8 cellular contexts compared by ENCODE assay signal in the genomic region with DNA sequence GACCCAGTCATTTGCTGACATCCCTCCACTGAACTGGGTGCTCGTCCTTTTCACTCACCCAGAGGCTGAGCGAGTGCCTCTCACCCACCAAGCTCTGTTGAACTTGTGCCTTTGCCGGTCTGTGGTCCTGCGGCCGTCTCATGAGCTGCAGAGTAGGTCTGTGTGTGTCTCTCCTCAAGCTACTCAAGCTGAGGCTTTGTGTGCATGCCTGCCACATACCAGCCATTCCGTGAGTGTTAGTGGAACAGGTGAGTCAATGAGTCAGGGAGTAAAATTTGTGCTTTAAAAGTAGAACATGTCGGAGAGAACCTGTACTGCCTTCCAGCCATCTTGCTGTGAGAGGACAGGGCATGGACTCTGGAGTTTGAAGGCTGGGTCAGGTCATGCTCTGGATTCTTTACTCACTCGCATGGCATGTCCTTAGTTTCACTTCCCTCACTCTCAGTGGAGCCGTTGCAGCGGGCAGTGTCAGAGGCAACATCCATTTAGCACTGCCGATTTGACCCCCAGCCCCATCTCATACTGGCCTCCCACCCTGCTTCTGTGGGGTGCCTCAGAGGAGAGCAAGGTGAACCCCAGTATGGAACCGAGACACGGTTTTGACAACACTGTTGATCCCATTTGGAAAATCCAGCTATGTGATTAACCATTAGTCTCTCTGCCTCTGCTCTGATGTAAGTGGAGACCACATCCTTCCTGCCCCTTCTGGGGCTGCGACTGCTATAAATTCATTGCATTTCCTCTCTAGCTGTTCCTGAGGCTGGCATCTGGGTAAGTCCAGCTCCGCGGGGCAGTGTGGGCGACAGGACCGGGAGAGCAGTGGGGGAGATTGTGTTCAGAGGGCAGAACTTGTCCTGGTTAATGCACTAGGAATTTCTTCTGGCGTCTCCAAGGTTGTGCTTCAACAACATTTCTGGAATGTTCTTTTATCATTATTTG. TPM values are rescaled to one million over a fixed set of nuclear protein-coding genes. Genes with fewer than 3 reads are reported as not detected.
DNase-seq lines count a peak whose midpoint lies in the region; ATAC-seq and TF ChIP-seq lines count a peak whose summit lies in the region.

A gene (plus strand): TSS at position 751 of the 939 bp plus-strand sequence. CDS start 2,628 bp downstream, outside the sequence.

- no peak for ATAC-seq in HG02885 (IDR thresholded peaks at IDR 0.05; ENCODE audit: poor library complexity, unreplicated experiment)

- H3K27me3 Mint-ChIP-seq in HFFc6 (ENCODE audit: insufficient read depth) = peaks cover 1% of the 10 kb centered on the region
- no peaks in the 10 kb centered on the region for H3K27me3 Mint-ChIP-seq in activated naive CD8-positive, alpha-beta T cell treated with anti-CD3 and anti-CD28 coated beads for 36 hours

- no peak for TF ChIP-seq POLR2A in tibial nerve (IDR thresholded peaks at IDR 0.05)

- H3K4me3 ChIP-seq in liver (ENCODE audit: low read depth in 1 of 3, low read length in 3 of 3) = peak within 1 kb of the TSS in 2 of 3 donors; percentile 1 to 49
- peak within 1 kb of the TSS in 2 of 4 donors; percentile 29 to 41 for H3K4me3 ChIP-seq in tibial nerve

- H3K36me3 Mint-ChIP-seq in HFFc6 (ENCODE audit: low read depth) = peaks cover 4% of the 10 kb centered on the region; the same call in 1 of the 2 replicates
- peaks cover 30% of the 10 kb centered on the region for H3K36me3 Mint-ChIP-seq in activated naive CD8-positive, alpha-beta T cell treated with anti-CD3 and anti-CD28 coated beads for 36 hours

- TF ChIP-seq CTCF in HFFc6 (IDR thresholded peaks at IDR 0.05) = no peak
- TF ChIP-seq CTCF in liver (IDR thresholded peaks at IDR 0.05; ENCODE audit: low read depth, low read length, missing input control) = no peak
- no peak for TF ChIP-seq CTCF in tibial nerve (IDR thresholded peaks at IDR 0.05)

- peak within 1 kb of the TSS; percentile 74 for H3K27ac Mint-ChIP-seq in HFFc6
- peak within 1 kb of the TSS; percentile 85 for H3K27ac Mint-ChIP-seq in activated naive CD8-positive, alpha-beta T cell treated with anti-CD3 and anti-CD28 coated beads for 36 hours

- H3K4me1 ChIP-seq in liver (ENCODE audit: control insufficient read depth in 4 of 4, insufficient read depth in 4 of 4, low read length in 3 of 4) (no peaks in the 10 kb centered on the region), tibial nerve (no peaks in the 10 kb centered on the region)

- TF ChIP-seq EP300 in tibial nerve (IDR thresholded peaks at IDR 0.05) = peak in 1 of 2 donors; percentile 63

- H3K36me3 ChIP-seq in liver (ENCODE audit: control insufficient read depth in 4 of 4, insufficient read depth in 3 of 4, low read depth in 1 of 4, low read length in 3 of 4) (no peaks in the 10 kb centered on the region), tibial nerve (no peaks in the 10 kb centered on the region)

- H3K4me3 Mint-ChIP-seq in HFFc6 = peak within 1 kb of the TSS; percentile 84
- H3K4me3 Mint-ChIP-seq in activated naive CD8-positive, alpha-beta T cell treated with anti-CD3 and anti-CD28 coated beads for 36 hours = peak within 1 kb of the TSS; percentile 84

- H3K27ac ChIP-seq in liver (ENCODE audit: low read depth in 1 of 2, low read length in 2 of 2) (peak within 1 kb of the TSS in 1 of 2 donors; percentile 20), tibial nerve (peak within 1 kb of the TSS in 3 of 4 donors; percentile 2 to 19 (median 10))

- H3K9ac ChIP-seq in liver (ENCODE audit: low read depth in 1 of 2, low read length in 2 of 2) = peak within 1 kb of the TSS in 1 of 2 donors; percentile 14

- H3K9me3 ChIP-seq in liver (ENCODE audit: control insufficient read depth in 4 of 4, low read length in 3 of 4) (no peaks in the 10 kb centered on the region), tibial nerve (no peaks in the 10 kb centered on the region)

- peaks cover 0 to under 1% (median 0%) of the 10 kb centered on the region in 4 donors for H3K27me3 ChIP-seq in liver (ENCODE audit: control insufficient read depth in 4 of 4, insufficient read depth in 4 of 4, low read length in 3 of 4)
- H3K27me3 ChIP-seq in tibial nerve = no peaks in the 10 kb centered on the region

- no peak for TF ChIP-seq RAD21 in liver (IDR thresholded peaks at IDR 0.05)

- 63% methylated on average over 19 of the region's 19 CpGs for WGBS in liver
- WGBS in tibial nerve, 2 donors = 64 to 69% methylated on average over 19 of the region's 19 CpGs

- H3K9me3 Mint-ChIP-seq in HFFc6 = no peaks in the 10 kb centered on the region; the same call in 1 of the 2 replicates
- H3K9me3 Mint-ChIP-seq in activated naive CD8-positive, alpha-beta T cell treated with anti-CD3 and anti-CD28 coated beads for 36 hours = no peaks in the 10 kb centered on the region

- DNase-seq in Ammon's horn (ENCODE audit: low spot score) (peak; percentile 72), HFFc6 (no peak), SIG-M5 treated with dmso at 0.1 percent for 504 hours (lab: John Stamatoyannopoulos, UW; ENCODE audit: unreplicated experiment) (peak; percentile 97), tibial nerve (ENCODE audit: low spot score in 2 of 2) (peak in 1 of 2 donors; percentile 21), COR-L47 (lab: John Stamatoyannopoulos, UW) (no peak)
- DNase-seq in activated naive CD8-positive, alpha-beta T cell treated with anti-CD3 and anti-CD28 coated beads for 36 hours = peak; percentile 45

- H3K4me1 Mint-ChIP-seq in HFFc6 (ENCODE audit: low read depth) = peaks cover 64% of the 10 kb centered on the region; the same call in 1 of the 2 replicates
- H3K4me1 Mint-ChIP-seq in activated naive CD8-positive, alpha-beta T cell treated with anti-CD3 and anti-CD28 coated beads for 36 hours = peaks cover 52% of the 10 kb centered on the region

TF ChIP-seq in liver, 16 proteins besides CTCF, POLR2A, EP300 and RAD21:
- TF ChIP-seq GABPA (IDR thresholded peaks at IDR 0.05 in 1 of 2, conservative IDR thresholded peaks at IDR 0.05 in 1 of 2) (no peak), RXRA (IDR thresholded peaks at IDR 0.05) (no peak), TAF1 (conservative IDR thresholded peaks at IDR 0.05) (no peak), YY1 (IDR thresholded peaks at IDR 0.05) (no peak), EGR1 (IDR thresholded peaks at IDR 0.05; ENCODE audit: low read depth in 2 of 2) (no peak), SP1 (IDR thresholded peaks at IDR 0.05) (no peak), FOXA2 (IDR thresholded peaks at IDR 0.05) (no peak), JUND (IDR thresholded peaks at IDR 0.05) (no peak)
- TF ChIP-seq, protein P1, sequence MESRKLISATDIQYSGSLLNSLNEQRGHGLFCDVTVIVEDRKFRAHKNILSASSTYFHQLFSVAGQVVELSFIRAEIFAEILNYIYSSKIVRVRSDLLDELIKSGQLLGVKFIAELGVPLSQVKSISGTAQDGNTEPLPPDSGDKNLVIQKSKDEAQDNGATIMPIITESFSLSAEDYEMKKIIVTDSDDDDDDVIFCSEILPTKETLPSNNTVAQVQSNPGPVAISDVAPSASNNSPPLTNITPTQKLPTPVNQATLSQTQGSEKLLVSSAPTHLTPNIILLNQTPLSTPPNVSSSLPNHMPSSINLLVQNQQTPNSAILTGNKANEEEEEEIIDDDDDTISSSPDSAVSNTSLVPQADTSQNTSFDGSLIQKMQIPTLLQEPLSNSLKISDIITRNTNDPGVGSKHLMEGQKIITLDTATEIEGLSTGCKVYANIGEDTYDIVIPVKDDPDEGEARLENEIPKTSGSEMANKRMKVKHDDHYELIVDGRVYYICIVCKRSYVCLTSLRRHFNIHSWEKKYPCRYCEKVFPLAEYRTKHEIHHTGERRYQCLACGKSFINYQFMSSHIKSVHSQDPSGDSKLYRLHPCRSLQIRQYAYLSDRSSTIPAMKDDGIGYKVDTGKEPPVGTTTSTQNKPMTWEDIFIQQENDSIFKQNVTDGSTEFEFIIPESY (IDR thresholded peaks at IDR 0.05) = no peak

RNA-seq across cellular contexts. Expression of the gene that starts here (rescaled TPM):
- 1 to 10 TPM in 4 of 6 experiments, under 1 TPM in 2; 0.33 to 5.2 (median 4.3) TPM for total RNA-seq in HFFc6 (2021; fragmentation: NEBNext Ultra II Directional; extraction: Animal tissue kit (Norgen Biotek cat#: 25700))
- total RNA-seq in activated naive CD8-positive, alpha-beta T cell treated with anti-CD3 and anti-CD28 coated beads for 36 hours = 1 to 10 TPM; 8.5 to 9.1 TPM
- total RNA-seq in liver (1 to 10 TPM in 1 of 2 donors, under 1 TPM in 1; 0.84 to 1.9 TPM), tibial nerve (1 to 10 TPM; 1.3 to 4.9 (median 3.1) TPM)
- under 1 TPM; 0.28 to 0.39 TPM for polyA plus RNA-seq in liver

Comparison
In these comparisons a context has a peak if more than half of its experiments do, and no peak if none do; other contexts are left out.
1. DNase-seq: peak in Ammon's horn (single experiment), SIG-M5 treated with dmso at 0.1 percent for 504 hours (single experiment) and activated naive CD8-positive, alpha-beta T cell treated with anti-CD3 and anti-CD28 coated beads for 36 hours (single experiment); none in HFFc6 (single experiment) and COR-L47 (single experiment).